Comparison of ENCODE assay signal across 13 cellular contexts in genomic region chr1:81703352-81703735, GRCh38.
DNase-seq lines count a peak whose midpoint lies in the region; ATAC-seq and TF ChIP-seq lines count a peak whose summit lies in the region.
"Had no signal": no experiment of that assay in that cellular context is flagged by ENCODE, and none has a peak within 500 bp of the region (broad histone marks: within the 10 kb centered on the region; RNA-seq: fewer than 3 reads in every experiment).

No MANE protein-coding gene starts in this region.

- H3K27me3 Mint-ChIP-seq in HFFc6 (ENCODE audit: insufficient read depth), result no peaks in the 10 kb centered on the region
- H3K27me3 Mint-ChIP-seq: brain had no signal

- 38 to 49% methylated on average over 3 of the region's 3 CpGs for WGBS in body of pancreas, 2 donors
- 78% methylated on average over 3 of the region's 3 CpGs for WGBS in hepatocyte (ENCODE audit: low lambda C conversion rate, missing lambda C conversion rate)

- H3K4me2 ChIP-seq in hepatocyte, result peak overlapping the region; percentile 15
- H3K4me2 ChIP-seq in OCI-LY7 (ENCODE audit: low read length), result no peak overlapping the region

- no peaks in the 10 kb centered on the region for H3K27me3 ChIP-seq in body of pancreas
- H3K27me3 ChIP-seq in hepatocyte, result no peaks in the 10 kb centered on the region
- H3K27me3 ChIP-seq: tibial nerve had no signal

- H3K27ac Mint-ChIP-seq in HFFc6, result peak overlapping the region; percentile 97
- no peak overlapping the region for H3K27ac Mint-ChIP-seq in activated naive CD4-positive, alpha-beta T cell treated with anti-CD3 and anti-CD28 coated beads, Interleukin-2, amount 50 U/mL, for 72 hours
- H3K27ac Mint-ChIP-seq: brain had no signal

- intact Hi-C loops in body of pancreas (cut with DNase I), result no loop called here
- intact Hi-C loops in OCI-LY7 (cut with micrococcal nuclease; ENCODE audit: unreplicated experiment), result no loop called here

- H3K36me3 Mint-ChIP-seq in HFFc6 (ENCODE audit: low read depth), result peaks cover 4% of the 10 kb centered on the region
- no peaks in the 10 kb centered on the region for H3K36me3 Mint-ChIP-seq in activated naive CD4-positive, alpha-beta T cell treated with anti-CD3 and anti-CD28 coated beads, Interleukin-2, amount 50 U/mL, for 72 hours
- H3K36me3 Mint-ChIP-seq: brain had no signal

- H3K4me1 ChIP-seq in body of pancreas (peaks cover 13% of the 10 kb centered on the region), hepatocyte (ENCODE audit: insufficient read depth) (peaks cover 9% of the 10 kb centered on the region), OCI-LY7 (ENCODE audit: insufficient read depth, low read length, poor library complexity, severe bottlenecking) (no peaks in the 10 kb centered on the region)
- H3K4me1 ChIP-seq: tibial nerve had no signal

- H3K27ac ChIP-seq in body of pancreas (no peak overlapping the region), hepatocyte (peak overlapping the region; percentile 52), OCI-LY7 (ENCODE audit: low read depth, low read length, poor library complexity, severe bottlenecking) (no peak overlapping the region)
- H3K27ac ChIP-seq: tibial nerve had no signal

- CTCF ChIA-PET in OCI-LY7 (lab: Charles Lee; ENCODE audit: unreplicated experiment), result no interaction called here

- no peaks in the 10 kb centered on the region for H4K20me1 ChIP-seq in hepatocyte (ENCODE audit: insufficient read depth, poor library complexity, severe bottlenecking)
- H4K20me1 ChIP-seq in OCI-LY7 (ENCODE audit: insufficient read depth, low read length), result no peaks in the 10 kb centered on the region

- POLR2A ChIA-PET in OCI-LY7 (lab: Charles Lee), result no interaction called here

- no peaks in the 10 kb centered on the region for H3K9me3 Mint-ChIP-seq in HFFc6
- H3K9me3 Mint-ChIP-seq in activated naive CD4-positive, alpha-beta T cell treated with anti-CD3 and anti-CD28 coated beads, Interleukin-2, amount 50 U/mL, for 72 hours, result peaks cover 15 to 20% of the 10 kb centered on the region in 2 donors
- H3K9me3 Mint-ChIP-seq: brain had no signal

- peak; percentile 47 for ATAC-seq in body of pancreas
- ATAC-seq in activated naive CD4-positive, alpha-beta T cell treated with anti-CD3 and anti-CD28 coated beads, Interleukin-2, amount 50 U/mL, for 72 hours, result no peak

- H3K36me3 ChIP-seq in body of pancreas (replicated peaks in 1 of 2; ENCODE audit: insufficient read depth in 1 of 2, low read depth in 2 of 2) (no peaks in the 10 kb centered on the region), hepatocyte (replicated peaks; ENCODE audit: insufficient read depth, low read depth) (no peaks in the 10 kb centered on the region), OCI-LY7 (ENCODE audit: insufficient read depth, low read length) (no peaks in the 10 kb centered on the region)
- H3K36me3 ChIP-seq: tibial nerve had no signal

- H2AFZ ChIP-seq in hepatocyte (no peak overlapping the region), OCI-LY7 (ENCODE audit: low read length) (no peak overlapping the region)

- H3K9me3 ChIP-seq in body of pancreas (no peaks in the 10 kb centered on the region), hepatocyte (ENCODE audit: low read depth) (no peaks in the 10 kb centered on the region), OCI-LY7 (ENCODE audit: low read length) (no peaks in the 10 kb centered on the region)
- H3K9me3 ChIP-seq: tibial nerve had no signal

- DNase-seq in A172 (ENCODE audit: low spot score) (peak; percentile 35), HFFc6 (peak; percentile 64), body of pancreas (no peak), hepatocyte (ENCODE audit: low spot score) (no peak), OCI-LY7 (ENCODE audit: low spot score) (no peak), NCI-H345 treated with DMSO at 0.1 percent for 48 hours (lab: John Stamatoyannopoulos, UW; ENCODE audit: unreplicated experiment) (no peak)
- no peak for DNase-seq in stimulated activated CD4-positive, alpha-beta T cell treated with anti-CD3 and anti-CD28 coated beads, Interleukin-12 subunit alpha, Interleukin-12 subunit beta, amount 100 ng/mL, for 4 hours
- DNase-seq in activated naive CD4-positive, alpha-beta T cell treated with anti-CD3 and anti-CD28 coated beads, Interleukin-2, amount 50 U/mL, for 72 hours (ENCODE audit: low spot score in 2 of 2), result no peak
- DNase-seq: mesendoderm, NCI-H2171, T-helper 1 cell had no signal

- peaks cover 94% of the 10 kb centered on the region for H3K4me1 Mint-ChIP-seq in HFFc6 (ENCODE audit: low read depth)

- H3K79me2 ChIP-seq in hepatocyte (no peaks in the 10 kb centered on the region), OCI-LY7 (ENCODE audit: insufficient read depth, low read depth, low read length) (no peaks in the 10 kb centered on the region)

- H3K4me3 Mint-ChIP-seq in HFFc6, result peak overlapping the region; percentile 73
- H3K4me3 Mint-ChIP-seq: brain had no signal

- no peak for TF ChIP-seq POLR2A in body of pancreas (IDR thresholded peaks at IDR 0.05)

- H3K9me2 ChIP-seq in hepatocyte (replicated peaks; ENCODE audit: insufficient read depth) (no peaks in the 10 kb centered on the region), OCI-LY7 (ENCODE audit: insufficient read depth, low read length) (no peaks in the 10 kb centered on the region)

- no peak overlapping the region for H3K4me3 ChIP-seq in body of pancreas
- no peak overlapping the region for H3K4me3 ChIP-seq in hepatocyte
- no peak overlapping the region for H3K4me3 ChIP-seq in OCI-LY7 (ENCODE audit: low read depth, low read length, poor library complexity, severe bottlenecking)
- H3K4me3 ChIP-seq: tibial nerve had no signal

- no TSS peak for BruUV-seq in OCI-LY7 (replicated peaks; lab: Mats Ljungman, UMichigan)

- no peak for TF ChIP-seq CTCF in HFFc6 (IDR thresholded peaks at IDR 0.05)
- TF ChIP-seq CTCF in body of pancreas (IDR thresholded peaks at IDR 0.05), result no peak
- TF ChIP-seq CTCF in hepatocyte (IDR thresholded peaks at IDR 0.05; ENCODE audit: poor library complexity), result no peak
- TF ChIP-seq CTCF in OCI-LY7 (conservative IDR thresholded peaks at IDR 0.05; ENCODE audit: low read length), result no peak

Comparison
In these comparisons a context has a peak if more than half of its experiments do, and no peak if none do; other contexts are left out.
1. DNase-seq: peak in A172 (single experiment) and HFFc6 (single experiment); none in body of pancreas (0 of 4), hepatocyte (single experiment), OCI-LY7 (single experiment), stimulated activated CD4-positive, alpha-beta T cell treated with anti-CD3 and anti-CD28 coated beads, Interleukin-12 subunit alpha, Interleukin-12 subunit beta, amount 100 ng/mL, for 4 hours (single experiment), activated naive CD4-positive, alpha-beta T cell treated with anti-CD3 and anti-CD28 coated beads, Interleukin-2, amount 50 U/mL, for 72 hours (0 of 2) and NCI-H345 treated with DMSO at 0.1 percent for 48 hours (single experiment).